Comparison of ENCODE assay signal across 23 cellular contexts in the genomic region with DNA sequence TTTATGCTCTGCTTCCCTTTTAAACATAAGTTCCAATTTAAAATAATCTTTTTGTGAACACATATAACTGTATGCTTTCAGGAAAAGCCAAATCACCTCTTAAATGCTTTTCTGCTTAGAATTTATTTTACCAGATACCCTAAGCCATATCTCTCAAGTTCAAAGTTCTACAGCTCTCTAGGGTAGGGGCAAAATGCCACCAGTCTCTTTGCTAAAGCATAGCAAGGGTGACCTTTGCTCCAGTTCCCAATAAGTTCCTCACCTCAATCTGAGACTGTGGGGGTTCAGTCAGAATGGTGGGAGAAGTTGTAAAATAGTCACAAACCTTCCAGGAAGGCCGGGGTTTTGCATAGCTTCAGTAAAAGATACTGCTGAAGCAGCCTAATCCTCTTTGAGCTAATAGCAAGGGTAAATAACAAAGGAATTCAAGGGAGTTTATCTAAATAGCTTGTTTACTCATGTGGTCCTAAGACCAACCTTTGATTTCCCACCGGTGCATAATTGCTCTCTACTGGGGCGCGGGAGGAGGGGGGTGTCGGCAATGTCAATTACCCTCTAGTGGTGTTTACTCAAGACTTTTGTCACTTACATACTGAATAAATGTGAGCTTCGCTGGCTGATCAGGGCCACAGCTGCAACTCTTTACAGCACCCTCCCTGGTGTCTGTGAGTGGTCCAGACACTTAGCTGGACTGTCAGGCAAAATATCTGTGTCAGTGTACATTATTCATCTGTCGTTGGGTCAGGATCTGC.
DNase-seq lines count a peak whose midpoint lies in the region; ATAC-seq and TF ChIP-seq lines count a peak whose summit lies in the region.
"Had no signal": no experiment of that assay in that cellular context is flagged by ENCODE, and none has a peak within 500 bp of the region (broad histone marks: within the 10 kb centered on the region; RNA-seq: fewer than 3 reads in every experiment).

No MANE protein-coding gene starts in this region.

- DNase-seq in NCI-H2227 treated with DMSO at 0.1 percent for 48 hours (lab: John Stamatoyannopoulos, UW) (peak; percentile 6), left colon (no peak), progenitor cell of endocrine pancreas (ENCODE audit: low spot score, unreplicated experiment) (peak; percentile 35), H4 (ENCODE audit: low spot score) (no peak)
- DNase-seq: activated B cell treated with CpG ODN at 0.5 μM for 24 hours; activated CD4-positive, alpha-beta T cell treated with anti-CD3 and anti-CD28 coated beads, Interleukin-2, amount 50 U/mL, for 4 hours; activated CD8-positive, alpha-beta memory T cell treated with anti-CD3 and anti-CD28 coated beads, Interleukin-2, amount 50 U/mL, for 48 hours; naive B cell; NCI-H1105 treated with DMSO at 0.1 percent for 48 hours; NCI-H526 treated with DMSO at 0.1 percent for 48 hours; stimulated activated naive CD4-positive, alpha-beta T cell treated with Interleukin-2 at 50 U/mL for 16 hours; testis had no signal

- H3K27ac ChIP-seq in HUES48 (ENCODE audit: low read depth, low read length), result peak overlapping the region; percentile 49
- H3K27ac ChIP-seq: gastroesophageal sphincter, RWPE1, testis had no signal

- H3K9me3 ChIP-seq in HUES48 (ENCODE audit: control insufficient read depth, insufficient read depth, low read length), result 0 out of 2 replicates have a peak, but pooled peaks cover 3% of the 10 kb centered on the region
- H3K9me3 ChIP-seq: testis had no signal

- no peak for TF ChIP-seq CTCF in progenitor cell of endocrine pancreas (IDR thresholded peaks at IDR 0.05; ENCODE audit: unreplicated experiment)

- H3K9me3 Mint-ChIP-seq in progenitor cell of endocrine pancreas (ENCODE audit: low read depth), result peaks cover 5% of the 10 kb centered on the region
- H3K9me3 Mint-ChIP-seq: activated naive CD4-positive, alpha-beta T cell treated with anti-CD3 and anti-CD28 coated beads, Interleukin-2, amount 50 U/mL, for 24 hours had no signal

- no peak overlapping the region for H3K4me3 ChIP-seq in HUES48 (ENCODE audit: low read depth, low read length)
- H3K4me3 ChIP-seq: gastroesophageal sphincter, testis had no signal

- peaks cover 28% of the 10 kb centered on the region for H3K27me3 ChIP-seq in HUES48 (ENCODE audit: control insufficient read depth, insufficient read depth, low read length)
- H3K27me3 ChIP-seq: testis had no signal

- no peak overlapping the region for H3K9ac ChIP-seq in HUES48 (ENCODE audit: low read depth, low read length)

- intact Hi-C loops in left colon (cut with DNase I, micrococcal nuclease), result no loop called here

- H3K27me3 Mint-ChIP-seq in progenitor cell of endocrine pancreas, result no peaks in the 10 kb centered on the region
- H3K27me3 Mint-ChIP-seq: activated B cell treated with CpG ODN at 0.5 μM for 24 hours; activated naive CD4-positive, alpha-beta T cell treated with anti-CD3 and anti-CD28 coated beads, Interleukin-2, amount 50 U/mL, for 24 hours; dendritic cell treated with granulocyte-macrophage colony-stimulating factor and Interleukin-4, amounts not matched to agents 40 ng/mL and 50 ng/mL, for 4 days; IgD-negative memory B cell had no signal

- H3K27ac Mint-ChIP-seq in progenitor cell of endocrine pancreas, result peak overlapping the region; percentile 91
- H3K27ac Mint-ChIP-seq: activated B cell treated with CpG ODN at 0.5 μM for 24 hours; activated naive CD4-positive, alpha-beta T cell treated with anti-CD3 and anti-CD28 coated beads, Interleukin-2, amount 50 U/mL, for 24 hours; activated T-helper 17 cell treated with anti-CD3 and anti-CD28 coated beads, Interleukin-2, amount 50 U/mL, for 72 hours; CD14-positive monocyte; dendritic cell treated with granulocyte-macrophage colony-stimulating factor and Interleukin-4, amounts not matched to agents 40 ng/mL and 50 ng/mL, for 4 days; IgD-negative memory B cell; naive B cell had no signal

- no peaks in the 10 kb centered on the region for H3K36me3 Mint-ChIP-seq in progenitor cell of endocrine pancreas (ENCODE audit: insufficient read depth)
- H3K36me3 Mint-ChIP-seq: activated naive CD4-positive, alpha-beta T cell treated with anti-CD3 and anti-CD28 coated beads, Interleukin-2, amount 50 U/mL, for 24 hours; CD14-positive monocyte; IgD-negative memory B cell; naive B cell had no signal

- peak; percentile 47 for ATAC-seq in left colon
- ATAC-seq in HG02938 (IDR thresholded peaks at IDR 0.05; ENCODE audit: unreplicated experiment), result no peak
- no peak for ATAC-seq in HG03025 (IDR thresholded peaks at IDR 0.05; ENCODE audit: low FRiP score, unreplicated experiment)
- ATAC-seq: activated T-helper 17 cell treated with anti-CD3 and anti-CD28 coated beads, Interleukin-2, amount 50 U/mL, for 72 hours; gastroesophageal sphincter; HCT116 had no signal

- peaks cover 13% of the 10 kb centered on the region for H3K4me1 ChIP-seq in HUES48 (ENCODE audit: control insufficient read depth, insufficient read depth, low read length)
- H3K4me1 ChIP-seq: gastroesophageal sphincter, testis had no signal

- no peaks in the 10 kb centered on the region for H3K36me3 ChIP-seq in HUES48 (ENCODE audit: control insufficient read depth, insufficient read depth, low read length)
- H3K36me3 ChIP-seq: gastroesophageal sphincter had no signal

- H3K4me3 Mint-ChIP-seq in progenitor cell of endocrine pancreas (ENCODE audit: low read depth), result peak overlapping the region; percentile 38
- H3K4me3 Mint-ChIP-seq: activated B cell treated with CpG ODN at 0.5 μM for 24 hours; activated naive CD4-positive, alpha-beta T cell treated with anti-CD3 and anti-CD28 coated beads, Interleukin-2, amount 50 U/mL, for 24 hours; activated T-helper 17 cell treated with anti-CD3 and anti-CD28 coated beads, Interleukin-2, amount 50 U/mL, for 72 hours; CD14-positive monocyte; dendritic cell treated with granulocyte-macrophage colony-stimulating factor and Interleukin-4, amounts not matched to agents 40 ng/mL and 50 ng/mL, for 4 days; IgD-negative memory B cell; naive B cell had no signal

- peaks cover 26% of the 10 kb centered on the region for H3K4me1 Mint-ChIP-seq in progenitor cell of endocrine pancreas (ENCODE audit: low read depth)
- H3K4me1 Mint-ChIP-seq: activated B cell treated with CpG ODN at 0.5 μM for 24 hours; activated naive CD4-positive, alpha-beta T cell treated with anti-CD3 and anti-CD28 coated beads, Interleukin-2, amount 50 U/mL, for 24 hours; activated T-helper 17 cell treated with anti-CD3 and anti-CD28 coated beads, Interleukin-2, amount 50 U/mL, for 72 hours; CD14-positive monocyte; IgD-negative memory B cell; naive B cell had no signal

Comparison
In these comparisons a context has a peak if more than half of its experiments do, and no peak if none do; other contexts are left out.
1. DNase-seq: peak in NCI-H2227 treated with DMSO at 0.1 percent for 48 hours (single experiment) and progenitor cell of endocrine pancreas (single experiment); none in left colon (0 of 2) and H4 (single experiment).